ENCODE assay signal across 8 cellular contexts in genomic region chr14:63642656-63643382, GRCh38. TPM values are rescaled to one million over a fixed set of nuclear protein-coding genes. Genes with fewer than 3 reads are reported as not detected.
A peak's percentile ranks its signal among the peaks of the same experiment; 100 is the strongest.
DNase-seq lines count a peak whose midpoint lies in the region; TF ChIP-seq lines count a peak whose summit lies in the region.

No MANE protein-coding gene starts in this region.

- WGBS in ectodermal cell, 2 experiments = 83 to 100% methylated on average over 4 to 7 of the region's 8 CpGs

- H3K27ac ChIP-seq in ectodermal cell (ENCODE audit: insufficient read depth, low read depth, low read length, poor library complexity, severe bottlenecking) (no peak overlapping the region), neutrophil (peak overlapping the region; percentile 95)

- H3K9me3 ChIP-seq in ectodermal cell (ENCODE audit: control insufficient read depth, low read length) (no peaks in the 10 kb centered on the region), neutrophil (no peaks in the 10 kb centered on the region)

- TF ChIP-seq CTCF in NB4 (IDR thresholded peaks at IDR 0.05; ENCODE audit: low read depth, low read length) (no peak), neutrophil (IDR thresholded peaks at IDR 0.05) (no peak)

- H3K27me3 ChIP-seq in ectodermal cell (ENCODE audit: control insufficient read depth, insufficient read depth, low read length, poor library complexity, severe bottlenecking) (no peaks in the 10 kb centered on the region), neutrophil (no peaks in the 10 kb centered on the region)

- H3K4me1 ChIP-seq in ectodermal cell (ENCODE audit: control insufficient read depth, insufficient read depth, low read length) (no peaks in the 10 kb centered on the region), neutrophil (ENCODE audit: control insufficient read depth in 1 of 2, insufficient read depth in 1 of 2, low read depth in 1 of 2, low read length in 1 of 2) (peaks cover 14 to 18% of the 10 kb centered on the region in 2 experiments)

- no peak for TF ChIP-seq POLR2A in NB4 (IDR thresholded peaks at IDR 0.05; ENCODE audit: extremely low read depth, insufficient read length)

- H3K4me3 ChIP-seq in NB4 (ENCODE audit: low read depth, low read length) (peak overlapping the region; percentile 96), ectodermal cell (ENCODE audit: insufficient read depth, low read depth, low read length) (peak overlapping the region; percentile 46), neutrophil (ENCODE audit: low read depth in 1 of 2, low read length in 1 of 2) (peak overlapping the region; percentile 74 to 78)

- DNase-seq in DMS53 (lab: John Stamatoyannopoulos, UW) (peak; percentile 32), NB4 (ENCODE audit: low read depth) (peak; percentile 14), kidney glomerular epithelial cell (lab: John Stamatoyannopoulos, UW) (no peak), OCI-M2 (lab: John Stamatoyannopoulos, UW; ENCODE audit: unreplicated experiment) (no peak), NCI-H2081 treated with DMSO at 0.1 percent for 48 hours (lab: John Stamatoyannopoulos, UW) (no peak)
- DNase-seq in activated naive CD4-positive, alpha-beta T cell treated with anti-CD3 and anti-CD28 coated beads, Interleukin-2, amount 50 U/mL, for 16 hours = no peak

- H3K36me3 ChIP-seq in ectodermal cell (ENCODE audit: control insufficient read depth, insufficient read depth, low read length) = no peaks in the 10 kb centered on the region
- no peaks in the 10 kb centered on the region for H3K36me3 ChIP-seq in neutrophil

RNA-seq across cellular contexts. Expression of gene WDR89, which starts 1.1 kb away (rescaled TPM):
- polyA plus RNA-seq in ectodermal cell (2013, experiment 1 of 4) = 25.8 TPM
- polyA plus RNA-seq in ectodermal cell (2013, experiment 2 of 4) = 23.3 TPM
- polyA plus RNA-seq in ectodermal cell (2013, experiment 3 of 4) = 17.0 TPM
- polyA plus RNA-seq in ectodermal cell (2013, experiment 4 of 4) = 19.1 TPM

Comparison
In these comparisons a context has a peak if more than half of its experiments do, and no peak if none do; other contexts are left out.
1. DNase-seq: peak in DMS53 (single experiment) and NB4 (single experiment); none in kidney glomerular epithelial cell (single experiment), OCI-M2 (single experiment), NCI-H2081 treated with DMSO at 0.1 percent for 48 hours (single experiment) and activated naive CD4-positive, alpha-beta T cell treated with anti-CD3 and anti-CD28 coated beads, Interleukin-2, amount 50 U/mL, for 16 hours (single experiment).
2. H3K4me3 ChIP-seq: peak in every context shown above with its lines; median percentile 96 in NB4; 76 in neutrophil; 46 in ectodermal cell.